8 cellular contexts compared by ENCODE assay signal in genomic region chr7:6705959-6706665, GRCh38. TPM values are rescaled to one million over a fixed set of nuclear protein-coding genes. Genes with fewer than 3 reads are reported as not detected.
DNase-seq lines count a peak whose midpoint lies in the region; ATAC-seq, FAIRE-seq and TF ChIP-seq lines count a peak whose summit lies in the region.

No MANE protein-coding gene starts in this region.

- no peaks in the 10 kb centered on the region for H3K9me2 ChIP-seq in SU-DHL-6 (replicated peaks; ENCODE audit: insufficient read depth, low read length)

- peak overlapping the region; percentile 79 for H3K9ac ChIP-seq in SU-DHL-6 (ENCODE audit: low read length)

- peaks cover 51% of the 10 kb centered on the region for H3K79me2 ChIP-seq in SU-DHL-6 (ENCODE audit: insufficient read depth, low read length)

- peak; percentile 30 for ATAC-seq in HG03342 (IDR thresholded peaks at IDR 0.05; ENCODE audit: unreplicated experiment)

- peaks cover 4% of the 10 kb centered on the region; the same call in 1 of the 2 replicates for H3K9me3 ChIP-seq in BE2C
- no peaks in the 10 kb centered on the region for H3K9me3 ChIP-seq in SU-DHL-6 (ENCODE audit: insufficient read depth, low read length)

- H3K27ac ChIP-seq in SU-DHL-6 (ENCODE audit: low read depth, low read length) = peak overlapping the region; percentile 25
- peak overlapping the region; percentile 92 for H3K27ac ChIP-seq in brain microvascular endothelial cell

- in situ Hi-C loops in brain microvascular endothelial cell (cut with HindIII; ENCODE audit: low pct_ligation_motif_present, low sequenced_read_pairs) = no loop called here

- FAIRE-seq in GM19239 (lab: Jason Lieb, UNC) = no peak

- H3K36me3 ChIP-seq in BE2C (peaks cover 28% of the 10 kb centered on the region), SU-DHL-6 (ENCODE audit: low read length) (peaks cover 28% of the 10 kb centered on the region), brain microvascular endothelial cell (replicated peaks) (peaks cover 26% of the 10 kb centered on the region)

- H3K27me3 ChIP-seq in BE2C = no peaks in the 10 kb centered on the region
- no peaks in the 10 kb centered on the region for H3K27me3 ChIP-seq in SU-DHL-6 (ENCODE audit: low read length)
- H3K27me3 ChIP-seq in brain microvascular endothelial cell (replicated peaks) = no peaks in the 10 kb centered on the region

- no peaks in the 10 kb centered on the region for H4K20me1 ChIP-seq in SU-DHL-6 (ENCODE audit: low read depth, low read length)

- H3F3A ChIP-seq in SU-DHL-6 (ENCODE audit: insufficient read depth) = no peaks in the 10 kb centered on the region

- H3K4me2 ChIP-seq in SU-DHL-6 (ENCODE audit: low read depth, low read length, poor library complexity, severe bottlenecking) = peak overlapping the region; percentile 85

- DNase-seq in BE2C (peak; percentile 36), GM19239 (ENCODE audit: insufficient read length, low spot score) (peak; percentile 16), brain microvascular endothelial cell (peak; percentile 21), islet precursor cell (peak; percentile 64), D341Med (ENCODE audit: low spot score) (no peak)
- DNase-seq in stimulated activated CD4-positive, alpha-beta T cell treated with anti-CD3 and anti-CD28 coated beads, Interleukin-1b, Interleukin-23, amount 100 ng/mL, for 48 hours = peak; percentile 22

- no peaks in the 10 kb centered on the region for H3K4me1 ChIP-seq in BE2C

- peak overlapping the region; percentile 71 for H3K4me3 ChIP-seq in BE2C (ENCODE audit: low read depth, low read length)
- peak overlapping the region; percentile 77 for H3K4me3 ChIP-seq in SU-DHL-6 (ENCODE audit: insufficient read depth, low read length, poor library complexity, severe bottlenecking)
- H3K4me3 ChIP-seq in brain microvascular endothelial cell (ENCODE audit: low read depth, low read length) = peak overlapping the region; percentile 90

- no peak overlapping the region for H2AFZ ChIP-seq in SU-DHL-6 (ENCODE audit: low read depth, low read length, severe bottlenecking)

- no peak for TF ChIP-seq CTCF in BE2C (IDR thresholded peaks at IDR 0.05; ENCODE audit: low read depth, low read length)
- TF ChIP-seq CTCF in SU-DHL-6 (IDR thresholded peaks at IDR 0.05; ENCODE audit: insufficient read depth, low read length, poor library complexity, severe bottlenecking) = no peak
- TF ChIP-seq CTCF in brain microvascular endothelial cell (IDR thresholded peaks at IDR 0.05; ENCODE audit: low read depth, low read length, missing control alignments) = no peak

RNA-seq across cellular contexts. Expression of gene ZNF12, which starts 0.6 kb away (rescaled TPM):
- polyA plus RNA-seq in BE2C (2012; ENCODE audit: insufficient read depth, insufficient read length, low read depth) = 17.4 TPM

RNA-seq across cellular contexts. Expression of gene RSPH10B2, which starts 47.8 kb away (rescaled TPM):
- not detected for polyA plus RNA-seq in BE2C (2012; ENCODE audit: insufficient read depth, insufficient read length, low read depth)
